Comparison of ENCODE assay signal across 9 cellular contexts in the genomic region with DNA sequence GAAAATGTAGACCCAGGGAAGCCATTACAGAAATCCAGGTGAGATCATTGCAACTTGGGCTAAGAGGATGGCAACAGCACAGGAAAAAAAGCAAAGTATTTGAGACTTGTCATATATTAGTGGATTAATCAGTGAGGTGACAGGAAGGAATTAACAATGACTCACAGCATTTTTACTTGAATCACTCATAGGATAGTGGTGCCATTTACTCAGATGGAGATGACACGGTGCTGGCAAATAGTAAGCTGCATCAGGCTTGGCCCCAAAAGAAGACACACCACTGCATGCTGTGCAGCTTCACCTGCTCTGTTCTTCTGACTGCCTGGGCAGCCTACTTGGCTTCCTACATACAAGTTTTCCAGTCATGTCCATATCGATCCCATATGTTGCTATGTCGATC.
DNase-seq lines count a peak whose midpoint lies in the region; ATAC-seq and TF ChIP-seq lines count a peak whose summit lies in the region.
"Had no signal": no experiment of that assay in that cellular context is flagged by ENCODE, and none has a peak within 500 bp of the region (broad histone marks: within the 10 kb centered on the region; RNA-seq: fewer than 3 reads in every experiment).

No MANE protein-coding gene starts in this region.

- DNase-seq in RKO (ENCODE audit: low spot score) (peak; percentile 90), foreskin keratinocyte (peak; percentile 36 to 58), GF-D8 (lab: John Stamatoyannopoulos, UW) (no peak), NCI-H1694 treated with DMSO at 0.1 percent for 48 hours (lab: John Stamatoyannopoulos, UW) (no peak), T1000 (lab: John Stamatoyannopoulos, UW) (no peak), putamen (ENCODE audit: low spot score) (no peak)
- DNase-seq: NCI-H526 had no signal

- peak; percentile 40 for ATAC-seq in GM18858 (IDR thresholded peaks at IDR 0.05; ENCODE audit: unreplicated experiment)
- ATAC-seq in foreskin keratinocyte, result peak; percentile 93

- H3K27ac ChIP-seq in 22Rv1, result 0 out of 2 replicates have a peak overlapping the region, but pooled peaks have one; percentile 0
- H3K27ac ChIP-seq in foreskin keratinocyte, result no peak overlapping the region

- TF ChIP-seq CTCF in 22Rv1 (IDR thresholded peaks at IDR 0.05), result no peak
- no peak for TF ChIP-seq CTCF in foreskin keratinocyte (conservative IDR thresholded peaks at IDR 0.05)

- no peaks in the 10 kb centered on the region for H3K27me3 ChIP-seq in foreskin keratinocyte

- H3K4me1 ChIP-seq in foreskin keratinocyte, result peaks cover 18% of the 10 kb centered on the region

Comparison
In these comparisons a context has a peak if more than half of its experiments do, and no peak if none do; other contexts are left out.
1. DNase-seq: peak in RKO (single experiment) and foreskin keratinocyte (2 of 2); none in GF-D8 (single experiment), NCI-H1694 treated with DMSO at 0.1 percent for 48 hours (single experiment), T1000 (single experiment) and putamen (single experiment).